In genomic region chr4:97437998-97438705, GRCh38 we compare ENCODE assay signal across 6 cellular contexts.
A peak's percentile ranks its signal among the peaks of the same experiment; 100 is the strongest.
DNase-seq lines count a peak whose midpoint lies in the region; ATAC-seq and TF ChIP-seq lines count a peak whose summit lies in the region.
"Not testable (repeated sequence)": the region's sequence is repeated elsewhere in the genome, so short reads cannot be mapped to it uniquely, and the experiment has no call there.

No MANE protein-coding gene starts in this region.

- not testable (repeated sequence) for H3K23ac ChIP-seq in neuronal stem cell (ENCODE audit: low read depth, low read length, poor library complexity)

- not testable (repeated sequence) for H2BK120ac ChIP-seq in neuronal stem cell (ENCODE audit: low read depth, low read length)

- not testable (repeated sequence) for H3K79me1 ChIP-seq in neuronal stem cell (ENCODE audit: low read depth, low read length)

- TF ChIP-seq CTCF in GM12874 (IDR thresholded peaks at IDR 0.05; ENCODE audit: insufficient read depth, low read depth, low read length): 0 out of 2 replicates have a peak, but pooled peaks have one; percentile 1
- 0 out of 2 replicates have a peak, but pooled peaks have one; percentile 25 for TF ChIP-seq CTCF in VCaP (conservative IDR thresholded peaks at IDR 0.05)
- peak; percentile 33 for TF ChIP-seq CTCF in foreskin keratinocyte (conservative IDR thresholded peaks at IDR 0.05)
- TF ChIP-seq CTCF in sigmoid colon (IDR thresholded peaks at IDR 0.05): not testable (repeated sequence)

- not testable (repeated sequence) for ATAC-seq in foreskin keratinocyte
- peak; percentile 71 for ATAC-seq in left lobe of liver

- peak overlapping the region; percentile 29 for H2AFZ ChIP-seq in neuronal stem cell (ENCODE audit: low read length)

- H2BK15ac ChIP-seq in neuronal stem cell (ENCODE audit: low read length): not testable (repeated sequence)

- not testable (repeated sequence) for H4K8ac ChIP-seq in neuronal stem cell (ENCODE audit: low read depth, low read length)

- H2BK5ac ChIP-seq in neuronal stem cell (ENCODE audit: low read length): not testable (repeated sequence)

- H3K4ac ChIP-seq in neuronal stem cell (ENCODE audit: low read length): not testable (repeated sequence)

- not testable (repeated sequence) for TF ChIP-seq POLR2A in sigmoid colon (IDR thresholded peaks at IDR 0.05)

- H3K27ac ChIP-seq in VCaP; foreskin keratinocyte; neuronal stem cell (replicated peaks; ENCODE audit: low read length); sigmoid colon: not testable (repeated sequence)

- peak overlapping the region; percentile 17 for H3K18ac ChIP-seq in neuronal stem cell (ENCODE audit: low read length)

- H3K4me2 ChIP-seq in neuronal stem cell (ENCODE audit: insufficient read depth, low read length, poor library complexity, severe bottlenecking): not testable (repeated sequence)

- not testable (repeated sequence) for DNase-seq in foreskin keratinocyte; left lobe of liver (ENCODE audit: low spot score); neuronal stem cell (ENCODE audit: low spot score)
- DNase-seq in sigmoid colon: peak; percentile 39

- not testable (repeated sequence) for H3K9ac ChIP-seq in neuronal stem cell (ENCODE audit: low read depth, low read length, poor library complexity)

- not testable (repeated sequence) for H3K4me3 ChIP-seq in neuronal stem cell (ENCODE audit: low read length in 2 of 2); sigmoid colon

- not testable (repeated sequence) for H3K9me3 ChIP-seq in neuronal stem cell (replicated peaks in 1 of 2; ENCODE audit: control insufficient read depth in 2 of 2, insufficient read depth in 1 of 2, low read depth in 1 of 2, low read length in 2 of 2); sigmoid colon

- H2BK12ac ChIP-seq in neuronal stem cell (ENCODE audit: low read length): not testable (repeated sequence)

- not testable (repeated sequence) for H3K4me1 ChIP-seq in foreskin keratinocyte; neuronal stem cell (ENCODE audit: control insufficient read depth in 2 of 2, insufficient read depth in 1 of 2, low read depth in 1 of 2, low read length in 2 of 2); sigmoid colon

- TF ChIP-seq EP300 in sigmoid colon (IDR thresholded peaks at IDR 0.05): not testable (repeated sequence)

- intact Hi-C loops in sigmoid colon (cut with DNase I): not testable (repeated sequence)

- not testable (repeated sequence) for H3K36me3 ChIP-seq in neuronal stem cell (replicated peaks in 1 of 2; ENCODE audit: control insufficient read depth in 2 of 2, insufficient read depth in 2 of 2, low read length in 2 of 2); sigmoid colon

- H3K14ac ChIP-seq in neuronal stem cell (ENCODE audit: low read length): peak overlapping the region; percentile 82

- H3K27me3 ChIP-seq in foreskin keratinocyte; neuronal stem cell (ENCODE audit: control insufficient read depth in 3 of 3, insufficient read depth in 3 of 3, low read depth in 1 of 3, low read length in 3 of 3); sigmoid colon: not testable (repeated sequence)

- no CpG with 5 or more reads among the region's 21 CpGs for WGBS in neuronal stem cell (ENCODE audit: extremely low coverage in 2 of 2, insufficient read length in 2 of 2, insufficient replicate concordance in 1 of 2), 2 donors
- 93% methylated on average over 21 of the region's 21 CpGs for WGBS in sigmoid colon, 2 donors

- not testable (repeated sequence) for H4K91ac ChIP-seq in neuronal stem cell (ENCODE audit: low read depth, low read length, poor library complexity)

- not testable (repeated sequence) for H2AK5ac ChIP-seq in neuronal stem cell (ENCODE audit: low read depth, low read length)
